ENCODE assay signal across 8 cellular contexts in the genomic region with DNA sequence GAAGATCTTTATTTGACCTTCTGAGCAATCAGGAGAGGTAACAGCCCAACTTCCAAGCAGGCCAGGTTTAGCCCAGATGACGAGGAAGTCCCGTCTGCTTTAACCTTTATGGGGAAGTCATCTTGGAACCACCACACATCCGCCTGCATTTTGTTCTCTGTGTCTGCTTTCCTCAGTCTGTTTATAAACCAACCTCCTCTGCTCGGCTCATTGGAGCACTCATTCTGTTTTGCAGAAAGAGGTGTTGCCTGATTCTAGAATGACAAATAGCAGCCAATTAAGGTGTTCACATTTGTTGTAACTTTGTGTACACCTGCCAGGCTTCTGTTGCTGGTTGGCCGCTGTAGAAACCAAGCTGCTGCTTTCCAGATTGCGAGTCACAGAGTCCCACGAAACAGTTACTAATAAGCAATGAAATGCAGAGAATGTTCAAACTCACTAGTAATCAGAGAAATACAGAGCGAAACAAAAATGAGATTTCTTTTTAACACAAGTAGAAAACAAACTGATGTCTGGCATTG.
A peak's percentile ranks its signal among the peaks of the same experiment; 100 is the strongest.
DNase-seq lines count a peak whose midpoint lies in the region; ATAC-seq and TF ChIP-seq lines count a peak whose summit lies in the region.

No MANE protein-coding gene starts in this region.

- peak overlapping the region; percentile 60 to 72 (median 70) for H3K27ac ChIP-seq in transverse colon

- no peak for TF ChIP-seq CTCF in transverse colon (IDR thresholded peaks at IDR 0.05)

- in situ Hi-C loops in transverse colon (cut with MboI; ENCODE audit: low pct_ligation_motif_present in 1 of 4, low pct_unique_long_range_greater_than_20kb in 1 of 4, low sequenced_read_pairs in 3 of 4) = loop anchor here in 1 of 4 donors (10.0 kb wide), 1 partner anchor 64 kb away; no protein-coding TSS in a partner anchor

- peak; percentile 51 for DNase-seq in activated T-cell treated with anti-CD3 and anti-CD28 coated beads, Interleukin-2, amount 50 U/mL, for 1 hour
- DNase-seq in activated T-cell treated with anti-CD3 and anti-CD28 coated beads for 4 hours (no peak), Kasumi-1 (lab: John Stamatoyannopoulos, UW) (peak; percentile 44 to 45), left lobe of liver (ENCODE audit: low spot score) (no peak), transverse colon (no peak), mucosa of gallbladder (ENCODE audit: low spot score) (no peak)

- ATAC-seq in left lobe of liver = peak; percentile 12
- no peak for ATAC-seq in HG02763 (IDR thresholded peaks at IDR 0.05; ENCODE audit: unreplicated experiment)

- intact Hi-C loops in transverse colon (cut with DNase I; ENCODE audit: low total_unique reads) = no loop called here

- 60 to 62% methylated on average over 7 to 8 of the region's 8 CpGs for WGBS in transverse colon (ENCODE audit: low coverage in 1 of 2), 2 donors

- no peak for TF ChIP-seq EP300 in transverse colon (IDR thresholded peaks at IDR 0.05; ENCODE audit: low read depth)

- peaks cover 23% of the 10 kb centered on the region for H3K36me3 Mint-ChIP-seq in activated naive CD8-positive, alpha-beta T cell

- H3K27ac Mint-ChIP-seq in activated naive CD8-positive, alpha-beta T cell = peak overlapping the region; percentile 95

- H3K4me1 ChIP-seq in transverse colon = peaks cover 15 to 66% (median 18%) of the 10 kb centered on the region in 4 donors

- no peaks in the 10 kb centered on the region for H3K9me3 ChIP-seq in transverse colon

- no peaks in the 10 kb centered on the region for H3K27me3 ChIP-seq in transverse colon

- no peak overlapping the region for H3K4me3 ChIP-seq in transverse colon

- H3K4me1 Mint-ChIP-seq in activated naive CD8-positive, alpha-beta T cell (ENCODE audit: low read depth) = peaks cover 98% of the 10 kb centered on the region

- H3K27me3 Mint-ChIP-seq in activated naive CD8-positive, alpha-beta T cell = no peaks in the 10 kb centered on the region

- TF ChIP-seq POLR2A in transverse colon (IDR thresholded peaks at IDR 0.05) = no peak

- H3K4me3 Mint-ChIP-seq in activated naive CD8-positive, alpha-beta T cell = peak overlapping the region; percentile 73

- no peaks in the 10 kb centered on the region for H3K9me3 Mint-ChIP-seq in activated naive CD8-positive, alpha-beta T cell (ENCODE audit: low read depth)

- peaks cover 0 to 5% (median 0%) of the 10 kb centered on the region in 4 donors for H3K36me3 ChIP-seq in transverse colon

Comparison
In these comparisons a context has a peak if more than half of its experiments do, and no peak if none do; other contexts are left out.
1. DNase-seq: peak in activated T-cell treated with anti-CD3 and anti-CD28 coated beads, Interleukin-2, amount 50 U/mL, for 1 hour (single experiment) and Kasumi-1 (2 of 2); none in activated T-cell treated with anti-CD3 and anti-CD28 coated beads for 4 hours (single experiment), left lobe of liver (single experiment), transverse colon (single experiment) and mucosa of gallbladder (single experiment).